In genomic region chr1:203593143-203593542, GRCh38 we compare ENCODE assay signal across 1 cellular context.
TF ChIP-seq lines count a peak whose summit lies in the region.

No MANE protein-coding gene starts in this region.

TF ChIP-seq in H1, 55 proteins besides CTCF, POLR2A, EP300 and RAD21 (continued from another document):
- TF ChIP-seq TAF1 (IDR thresholded peaks at IDR 0.05; ENCODE audit: low read depth, low read length) = no peak
